17 cellular contexts compared by ENCODE assay signal in genomic region chr3:141465221-141465620, GRCh38. TPM values are rescaled to one million over a fixed set of nuclear protein-coding genes. Genes with fewer than 3 reads are reported as not detected.
DNase-seq lines count a peak whose midpoint lies in the region; ATAC-seq, FAIRE-seq and TF ChIP-seq lines count a peak whose summit lies in the region.
"Had no signal": no experiment of that assay in that cellular context is flagged by ENCODE, and none has a peak within 500 bp of the region (broad histone marks: within the 10 kb centered on the region; RNA-seq: fewer than 3 reads in every experiment).

No MANE protein-coding gene starts in this region.

- peak; percentile 38 for FAIRE-seq in GM12892 (lab: Jason Lieb, UNC)
- FAIRE-seq: GM19239 had no signal

- intact Hi-C loops in Calu3 (cut with micrococcal nuclease; ENCODE audit: unreplicated experiment) = no loop called here

- no peaks in the 10 kb centered on the region for H3K9me3 ChIP-seq in SK-N-SH
- H3K9me3 ChIP-seq: sigmoid colon had no signal

- peaks cover 15% of the 10 kb centered on the region for H3K9me3 Mint-ChIP-seq in progenitor cell of endocrine pancreas (ENCODE audit: low read depth)
- peaks cover 12% of the 10 kb centered on the region for H3K9me3 Mint-ChIP-seq in Calu3 (ENCODE audit: low read depth, unreplicated experiment)
- peaks cover 25% of the 10 kb centered on the region for H3K9me3 Mint-ChIP-seq in activated CD4-positive, alpha-beta memory T cell treated with anti-CD3 and anti-CD28 coated beads, Interleukin-2, amount 10 ng/mL, durations not matched to agents 7 days and 5 days

- no peak for TF ChIP-seq POLR2A in GM12892 (IDR thresholded peaks at IDR 0.05; ENCODE audit: low read depth, low read length)

- H3K27me3 ChIP-seq in SK-N-SH (ENCODE audit: insufficient read depth) = no peaks in the 10 kb centered on the region
- H3K27me3 ChIP-seq: sigmoid colon had no signal

- H3K9me2 ChIP-seq in SK-N-SH = no peaks in the 10 kb centered on the region

- DNase-seq in GM12892 (ENCODE audit: insufficient read length) (no peak), SK-N-SH (peak; percentile 24), fibroblast of mammary gland (ENCODE audit: low read depth) (peak; percentile 52), progenitor cell of endocrine pancreas (ENCODE audit: low spot score, unreplicated experiment) (no peak), Calu3 (no peak), NCI-H510A (lab: John Stamatoyannopoulos, UW) (no peak)
- DNase-seq in activated CD4-positive, alpha-beta memory T cell treated with anti-CD3 and anti-CD28 coated beads, Interleukin-2, amount 10 ng/mL, durations not matched to agents 7 days and 5 days = no peak
- DNase-seq: activated CD8-positive, alpha-beta T cell treated with anti-CD3 and anti-CD28 coated beads for 36 hours; activated gamma-delta T cell treated with Interleukin-2 at 50 U/mL for 16 hours; DMS79; Kasumi-1; midbrain; NCI-H2171 treated with DMSO at 0.1 percent for 48 hours; sigmoid colon; T-helper 17 cell had no signal

- H3K4me3 Mint-ChIP-seq in progenitor cell of endocrine pancreas (ENCODE audit: low read depth) (no peak overlapping the region), Calu3 (ENCODE audit: low read depth, unreplicated experiment) (no peak overlapping the region)
- H3K4me3 Mint-ChIP-seq in activated CD4-positive, alpha-beta memory T cell treated with anti-CD3 and anti-CD28 coated beads, Interleukin-2, amount 10 ng/mL, durations not matched to agents 7 days and 5 days = no peak overlapping the region
- H3K4me3 Mint-ChIP-seq: activated CD8-positive, alpha-beta T cell treated with anti-CD3 and anti-CD28 coated beads for 36 hours; T-helper 17 cell had no signal

- no peak overlapping the region for H3K27ac ChIP-seq in SK-N-SH (ENCODE audit: low read depth in 2 of 2, low read length in 1 of 2)
- H3K27ac ChIP-seq: sigmoid colon had no signal

- H3K4me1 Mint-ChIP-seq in progenitor cell of endocrine pancreas (ENCODE audit: low read depth) (peaks cover 4% of the 10 kb centered on the region), Calu3 (ENCODE audit: low read depth, unreplicated experiment) (no peaks in the 10 kb centered on the region)
- peaks cover 15% of the 10 kb centered on the region for H3K4me1 Mint-ChIP-seq in activated CD4-positive, alpha-beta memory T cell treated with anti-CD3 and anti-CD28 coated beads, Interleukin-2, amount 10 ng/mL, durations not matched to agents 7 days and 5 days

- H3K36me3 Mint-ChIP-seq in progenitor cell of endocrine pancreas (ENCODE audit: insufficient read depth) = peaks cover 3% of the 10 kb centered on the region
- H3K36me3 Mint-ChIP-seq in Calu3 (ENCODE audit: insufficient read depth, unreplicated experiment) = no peaks in the 10 kb centered on the region
- H3K36me3 Mint-ChIP-seq in activated CD4-positive, alpha-beta memory T cell treated with anti-CD3 and anti-CD28 coated beads, Interleukin-2, amount 10 ng/mL, durations not matched to agents 7 days and 5 days (ENCODE audit: low read depth) = peaks cover 8% of the 10 kb centered on the region

- H3K4me3 ChIP-seq in SK-N-SH (ENCODE audit: low read depth in 2 of 2, low read length in 1 of 2) (no peak overlapping the region), fibroblast of mammary gland (ENCODE audit: control insufficient read depth, low read depth, low read length) (no peak overlapping the region)
- H3K4me3 ChIP-seq: sigmoid colon had no signal

- H2AFZ ChIP-seq in SK-N-SH (ENCODE audit: low read depth) = no peak overlapping the region

- H3K79me2 ChIP-seq in SK-N-SH (ENCODE audit: insufficient read depth) = no peaks in the 10 kb centered on the region

- H3K27ac Mint-ChIP-seq in progenitor cell of endocrine pancreas = no peak overlapping the region
- no peak overlapping the region for H3K27ac Mint-ChIP-seq in Calu3 (ENCODE audit: unreplicated experiment)
- no peak overlapping the region for H3K27ac Mint-ChIP-seq in activated CD4-positive, alpha-beta memory T cell treated with anti-CD3 and anti-CD28 coated beads, Interleukin-2, amount 10 ng/mL, durations not matched to agents 7 days and 5 days
- H3K27ac Mint-ChIP-seq: activated CD8-positive, alpha-beta T cell treated with anti-CD3 and anti-CD28 coated beads for 36 hours; T-helper 17 cell had no signal

- no peak overlapping the region for H3K4me2 ChIP-seq in SK-N-SH

- H3K4me1 ChIP-seq in SK-N-SH (ENCODE audit: control insufficient read depth in 1 of 2, insufficient read depth in 2 of 2, low read depth in 1 of 2, low read length in 1 of 2) = no peaks in the 10 kb centered on the region

- no peaks in the 10 kb centered on the region for H3K27me3 Mint-ChIP-seq in progenitor cell of endocrine pancreas
- H3K27me3 Mint-ChIP-seq in Calu3 (ENCODE audit: unreplicated experiment) = no peaks in the 10 kb centered on the region
- H3K27me3 Mint-ChIP-seq in activated CD4-positive, alpha-beta memory T cell treated with anti-CD3 and anti-CD28 coated beads, Interleukin-2, amount 10 ng/mL, durations not matched to agents 7 days and 5 days = peaks cover 4% of the 10 kb centered on the region
- H3K27me3 Mint-ChIP-seq: activated CD8-positive, alpha-beta T cell treated with anti-CD3 and anti-CD28 coated beads for 36 hours; T-helper 17 cell had no signal

- no peak for TF ChIP-seq EP300 in SK-N-SH (IDR thresholded peaks at IDR 0.05; ENCODE audit: borderline replicate concordance in 1 of 2, low read depth in 1 of 2, low read length in 1 of 2)

- CTCF ChIA-PET in SK-N-SH (lab: Yijun Ruan, JAX) = interaction anchor here (0.6 to 4.1 kb wide), 24 partner anchors 8 to 428 kb away, joined by 3 to 25 read pairs (median 4); no protein-coding TSS in a partner anchor
- CTCF ChIA-PET in Calu3 (lab: Charles Lee) = interaction anchor here (0.9 to 1.2 kb wide), 2 partner anchors 104 to 153 kb away, joined by 4 to 6 read pairs; no protein-coding TSS in a partner anchor
- CTCF ChIA-PET in activated CD4-positive, alpha-beta memory T cell treated with anti-CD3 and anti-CD28 coated beads, Interleukin-2, amount 10 ng/mL, durations not matched to agents 7 days and 5 days (lab: Charles Lee) = interaction anchor here (1.0 to 1.7 kb wide), 3 partner anchors 9 to 96 kb away, joined by 4 to 7 read pairs (median 5); no protein-coding TSS in a partner anchor

- no peaks in the 10 kb centered on the region for H3K36me3 ChIP-seq in SK-N-SH (replicated peaks in 1 of 2; ENCODE audit: control insufficient read depth in 1 of 2, insufficient read depth in 2 of 2, low read length in 1 of 2)
- H3K36me3 ChIP-seq: sigmoid colon had no signal

- BruUV-seq in Calu3 (replicated peaks; lab: Mats Ljungman, UMichigan) = no TSS peak

- 56% methylated on average over 2 of the region's 2 CpGs for WGBS in SK-N-SH (ENCODE audit: low lambda C conversion rate)

- H3K9ac ChIP-seq in SK-N-SH = no peak overlapping the region

- no peaks in the 10 kb centered on the region for H4K20me1 ChIP-seq in SK-N-SH (ENCODE audit: insufficient read depth)

- peaks cover 11% of the 10 kb centered on the region for H3F3A ChIP-seq in SK-N-SH (replicated peaks; ENCODE audit: insufficient read depth)

- TF ChIP-seq RAD21 in SK-N-SH (IDR thresholded peaks at IDR 0.05; ENCODE audit: low read length) = peak; percentile 65

- TF ChIP-seq CTCF in SK-N-SH (IDR thresholded peaks at IDR 0.05) (peak; percentile 44), fibroblast of mammary gland (conservative IDR thresholded peaks at IDR 0.05; ENCODE audit: control insufficient read depth, insufficient read depth, low read depth, low read length) (peak; percentile 48), progenitor cell of endocrine pancreas (IDR thresholded peaks at IDR 0.05; ENCODE audit: unreplicated experiment) (peak; percentile 5), Calu3 (IDR thresholded peaks at IDR 0.05; ENCODE audit: unreplicated experiment) (no peak)

- POLR2A ChIA-PET in SK-N-SH (lab: Yijun Ruan, JAX) = no interaction called here
- POLR2A ChIA-PET in activated CD4-positive, alpha-beta memory T cell treated with anti-CD3 and anti-CD28 coated beads, Interleukin-2, amount 10 ng/mL, durations not matched to agents 7 days and 5 days (lab: Charles Lee) = no interaction called here

- no peak for ATAC-seq in GM21381 (IDR thresholded peaks at IDR 0.05; ENCODE audit: unreplicated experiment)
- ATAC-seq: activated CD8-positive, alpha-beta T cell treated with anti-CD3 and anti-CD28 coated beads for 36 hours; T-helper 17 cell had no signal

TF ChIP-seq in SK-N-SH, 30 proteins besides CTCF, POLR2A, EP300 and RAD21:
- TF ChIP-seq FOSL2 (IDR thresholded peaks at IDR 0.05; ENCODE audit: borderline replicate concordance, low read depth) (no peak), SMC3 (IDR thresholded peaks at IDR 0.05; ENCODE audit: low read depth, low read length) (peak; percentile 55)
TF ChIP-seq in SK-N-SH: peak in this region for 1.

RNA-seq across cellular contexts. Expression of gene RASA2, which starts 21.6 kb away (rescaled TPM):
- polyA plus RNA-seq in GM12892 (2012; ENCODE audit: missing spikeins) = 5.2 TPM
- 2.4 and 3.1 TPM in 2 replicates for polyA plus RNA-seq in SK-N-SH (2012; rRNA removed)
- polyA plus RNA-seq in SK-N-SH (2012; cell fraction: cytosol; rRNA removed) = 3.1 and 3.7 TPM in 2 replicates
- 3.7 and 12.4 TPM in 2 replicates for polyA plus RNA-seq in SK-N-SH (2012; cell fraction: nucleus; rRNA removed)
- 17.8 and 21.5 TPM in 2 replicates for total RNA-seq in progenitor cell of endocrine pancreas
- total RNA-seq in Calu3 (2022) = 29.2 and 37.4 TPM in 2 replicates
- total RNA-seq in activated CD4-positive, alpha-beta memory T cell treated with anti-CD3 and anti-CD28 coated beads, Interleukin-2, amount 10 ng/mL, durations not matched to agents 7 days and 5 days = 10 to 100 TPM; 53.7 to 54.5 TPM

Comparison
In these comparisons a context has a peak if more than half of its experiments do, and no peak if none do; other contexts are left out.
1. DNase-seq: peak in SK-N-SH (single experiment) and fibroblast of mammary gland (single experiment); none in GM12892 (single experiment), progenitor cell of endocrine pancreas (single experiment), Calu3 (single experiment), NCI-H510A (single experiment) and activated CD4-positive, alpha-beta memory T cell treated with anti-CD3 and anti-CD28 coated beads, Interleukin-2, amount 10 ng/mL, durations not matched to agents 7 days and 5 days (single experiment).